Comparison of ENCODE assay signal across 21 cellular contexts in genomic region chr7:81234896-81235295, GRCh38.
DNase-seq lines count a peak whose midpoint lies in the region; ATAC-seq and TF ChIP-seq lines count a peak whose summit lies in the region.
"Had no signal": no experiment of that assay in that cellular context is flagged by ENCODE, and none has a peak within 500 bp of the region (broad histone marks: within the 10 kb centered on the region; RNA-seq: fewer than 3 reads in every experiment).

No MANE protein-coding gene starts in this region.

- no peak overlapping the region for H3K4me3 ChIP-seq in adipocyte (ENCODE audit: low read length)
- H3K4me3 ChIP-seq: cardiac muscle cell, Peyer's patch, SJSA1 had no signal

- TF ChIP-seq CTCF in omental fat pad (IDR thresholded peaks at IDR 0.05): no peak

- no peaks in the 10 kb centered on the region for H3K4me1 ChIP-seq in adipocyte (ENCODE audit: control insufficient read depth, insufficient read depth, low read length)
- H3K4me1 ChIP-seq: Peyer's patch, SJSA1 had no signal

- H3K27me3 ChIP-seq in adipocyte (replicated peaks; ENCODE audit: control insufficient read depth, insufficient read depth, low read length): peaks cover 5% of the 10 kb centered on the region
- H3K27me3 ChIP-seq: cardiac muscle cell, Peyer's patch, SJSA1 had no signal

- peak; percentile 15 for DNase-seq in HCEC 1CT
- peak; percentile 44 for DNase-seq in adipocyte (ENCODE audit: low read depth)
- DNase-seq in fibroblast of gingiva (ENCODE audit: low read depth): peak; percentile 3
- no peak for DNase-seq in omental fat pad (ENCODE audit: low spot score)
- DNase-seq in CD1c-positive myeloid dendritic cell (ENCODE audit: extremely low spot score): no peak
- no peak for DNase-seq in NCI-H1092 treated with DMSO at 0.1 percent for 48 hours (lab: John Stamatoyannopoulos, UW)
- no peak for DNase-seq in T-helper 1 cell
- DNase-seq: activated CD8-positive, alpha-beta T cell treated with anti-CD3 and anti-CD28 coated beads, Interleukin-2, amount 10 ng/mL, durations not matched to agents 7 days and 5 days; activated gamma-delta T cell treated with Interleukin-2 at 50 U/mL for 16 hours; activated T-cell treated with anti-CD3 and anti-CD28 coated beads, Interleukin-2, amount 50 U/mL, for 1 hour; CD4-positive, CD25-positive, alpha-beta regulatory T cell; MM.1S; naive thymus-derived CD8-positive, alpha-beta T cell; NCI-H1694; NCI-H524 treated with DMSO at 0.1 percent for 48 hours; occipital lobe; Peyer's patch; stimulated activated CD4-positive, alpha-beta T cell treated with anti-CD3 and anti-CD28 coated beads, Interleukin-2, amount 100 ng/mL, for 48 hours had no signal

- no peaks in the 10 kb centered on the region for H3K36me3 ChIP-seq in adipocyte (ENCODE audit: control insufficient read depth, insufficient read depth, low read length, severe bottlenecking)
- H3K36me3 ChIP-seq: cardiac muscle cell, Peyer's patch, SJSA1 had no signal

- peak; percentile 42 for ATAC-seq in omental fat pad (ENCODE audit: low FRiP score)
- ATAC-seq: activated CD8-positive, alpha-beta T cell treated with anti-CD3 and anti-CD28 coated beads, Interleukin-2, amount 10 ng/mL, durations not matched to agents 7 days and 5 days; naive thymus-derived CD8-positive, alpha-beta T cell; stimulated activated memory B cell treated with anti-CD40 and anti-IgM and Interleukin-4, amounts not matched to agents 10 μg/mL and 1 μg/mL and 100 μg/mL, for 72 hours had no signal

- H3K9me3 ChIP-seq in adipocyte (ENCODE audit: control insufficient read depth, low read length): no peaks in the 10 kb centered on the region
- H3K9me3 ChIP-seq: Peyer's patch, SJSA1 had no signal

- H3K9ac ChIP-seq in adipocyte (ENCODE audit: low read length): no peak overlapping the region

Comparison
In these comparisons a context has a peak if more than half of its experiments do, and no peak if none do; other contexts are left out.
1. DNase-seq: peak in HCEC 1CT (single experiment), adipocyte (single experiment) and fibroblast of gingiva (single experiment); none in omental fat pad (single experiment), CD1c-positive myeloid dendritic cell (single experiment), NCI-H1092 treated with DMSO at 0.1 percent for 48 hours (single experiment) and T-helper 1 cell (0 of 5).